Comparison of ENCODE assay signal across 1 cellular context in genomic region chr16:58025351-58026138, GRCh38.
TF ChIP-seq lines count a peak whose summit lies in the region.

Gene MMP15, plus strand, starts transcription at chr16:58025754. Its CDS starts 597 bp downstream, at chr16:58026351.

TF ChIP-seq in HepG2, 621 proteins besides CTCF, POLR2A, EP300 and RAD21 (continued from another document and continues in another):
- TF ChIP-seq, protein P1, sequence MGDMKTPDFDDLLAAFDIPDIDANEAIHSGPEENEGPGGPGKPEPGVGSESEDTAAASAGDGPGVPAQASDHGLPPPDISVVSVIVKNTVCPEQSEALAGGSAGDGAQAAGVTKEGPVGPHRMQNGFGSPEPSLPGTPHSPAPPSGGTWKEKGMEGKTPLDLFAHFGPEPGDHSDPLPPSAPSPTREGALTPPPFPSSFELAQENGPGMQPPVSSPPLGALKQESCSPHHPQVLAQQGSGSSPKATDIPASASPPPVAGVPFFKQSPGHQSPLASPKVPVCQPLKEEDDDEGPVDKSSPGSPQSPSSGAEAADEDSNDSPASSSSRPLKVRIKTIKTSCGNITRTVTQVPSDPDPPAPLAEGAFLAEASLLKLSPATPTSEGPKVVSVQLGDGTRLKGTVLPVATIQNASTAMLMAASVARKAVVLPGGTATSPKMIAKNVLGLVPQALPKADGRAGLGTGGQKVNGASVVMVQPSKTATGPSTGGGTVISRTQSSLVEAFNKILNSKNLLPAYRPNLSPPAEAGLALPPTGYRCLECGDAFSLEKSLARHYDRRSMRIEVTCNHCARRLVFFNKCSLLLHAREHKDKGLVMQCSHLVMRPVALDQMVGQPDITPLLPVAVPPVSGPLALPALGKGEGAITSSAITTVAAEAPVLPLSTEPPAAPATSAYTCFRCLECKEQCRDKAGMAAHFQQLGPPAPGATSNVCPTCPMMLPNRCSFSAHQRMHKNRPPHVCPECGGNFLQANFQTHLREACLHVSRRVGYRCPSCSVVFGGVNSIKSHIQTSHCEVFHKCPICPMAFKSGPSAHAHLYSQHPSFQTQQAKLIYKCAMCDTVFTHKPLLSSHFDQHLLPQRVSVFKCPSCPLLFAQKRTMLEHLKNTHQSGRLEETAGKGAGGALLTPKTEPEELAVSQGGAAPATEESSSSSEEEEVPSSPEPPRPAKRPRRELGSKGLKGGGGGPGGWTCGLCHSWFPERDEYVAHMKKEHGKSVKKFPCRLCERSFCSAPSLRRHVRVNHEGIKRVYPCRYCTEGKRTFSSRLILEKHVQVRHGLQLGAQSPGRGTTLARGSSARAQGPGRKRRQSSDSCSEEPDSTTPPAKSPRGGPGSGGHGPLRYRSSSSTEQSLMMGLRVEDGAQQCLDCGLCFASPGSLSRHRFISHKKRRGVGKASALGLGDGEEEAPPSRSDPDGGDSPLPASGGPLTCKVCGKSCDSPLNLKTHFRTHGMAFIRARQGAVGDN (CRISPR knock-in tag; IDR thresholded peaks at IDR 0.05) = no peak
- TF ChIP-seq ZNF839 (CRISPR knock-in tag; IDR thresholded peaks at IDR 0.05; ENCODE audit: borderline replicate concordance) (no peak), IRX3 (CRISPR knock-in tag; IDR thresholded peaks at IDR 0.05; ENCODE audit: borderline replicate concordance, low read depth) (no peak), TAF15 (IDR thresholded peaks at IDR 0.05; ENCODE audit: low read depth, low read length, poor library complexity, severe bottlenecking) (no peak), ZBTB3 (CRISPR knock-in tag; IDR thresholded peaks at IDR 0.05; ENCODE audit: borderline replicate concordance, low read depth) (no peak), ZNF205 (CRISPR knock-in tag; IDR thresholded peaks at IDR 0.05) (peak; percentile 45; the same call in 1 of the 2 replicates), NCOA2 (CRISPR knock-in tag; IDR thresholded peaks at IDR 0.05) (peak; percentile 32; the same call in 1 of the 2 replicates), ZNF557 (CRISPR knock-in tag; IDR thresholded peaks at IDR 0.05) (peak; percentile 26; the same call in 1 of the 2 replicates), ZNF468 (CRISPR knock-in tag; IDR thresholded peaks at IDR 0.05) (0 out of 2 replicates have a peak, but pooled peaks have one; percentile 55), RBM39 (IDR thresholded peaks at IDR 0.05; ENCODE audit: low read depth, low read length, poor library complexity, severe bottlenecking) (no peak), ZNF569 (CRISPR knock-in tag; IDR thresholded peaks at IDR 0.05; ENCODE audit: borderline replicate concordance) (peak; percentile 57; the same call in 1 of the 2 replicates), RBAK (CRISPR knock-in tag; IDR thresholded peaks at IDR 0.05) (no peak), PTBP1 (IDR thresholded peaks at IDR 0.05; ENCODE audit: low read depth, low read length, poor library complexity, severe bottlenecking) (no peak), CEBPZ (IDR thresholded peaks at IDR 0.05; ENCODE audit: low read length) (no peak), RAD51 (IDR thresholded peaks at IDR 0.05; ENCODE audit: borderline replicate concordance) (no peak), POLR2AphosphoS2 (IDR thresholded peaks at IDR 0.05; ENCODE audit: low read depth, low read length) (no peak), TOE1 (CRISPR knock-in tag; IDR thresholded peaks at IDR 0.05) (no peak), GTF3A (CRISPR knock-in tag; conservative IDR thresholded peaks at IDR 0.05) (no peak), PRPF4 (IDR thresholded peaks at IDR 0.05; ENCODE audit: low read depth, low read length, poor library complexity, severe bottlenecking) (no peak), HNRNPK (IDR thresholded peaks at IDR 0.05; ENCODE audit: low read depth, low read length, poor library complexity, severe bottlenecking) (peak; percentile 62), SMYD3 (CRISPR knock-in tag; IDR thresholded peaks at IDR 0.05) (no peak), FOXK2 (IDR thresholded peaks at IDR 0.05) (no peak), HOXA3 (CRISPR knock-in tag; IDR thresholded peaks at IDR 0.05) (peak; percentile 71; the same call in 1 of the 2 replicates), ZNF784 (CRISPR knock-in tag; IDR thresholded peaks at IDR 0.05; ENCODE audit: borderline replicate concordance) (no peak; the same call in 1 of the 2 replicates), DMTF1 (CRISPR knock-in tag; IDR thresholded peaks at IDR 0.05) (no peak), ISL2 (CRISPR knock-in tag; IDR thresholded peaks at IDR 0.05) (no peak; the same call in 1 of the 2 replicates), ISX (CRISPR knock-in tag; conservative IDR thresholded peaks at IDR 0.05) (peak; percentile 91; the same call in 1 of the 2 replicates), RFXANK (CRISPR knock-in tag; IDR thresholded peaks at IDR 0.05) (no peak), NCOR1 (IDR thresholded peaks at IDR 0.05; ENCODE audit: borderline replicate concordance, low read length) (peak; percentile 46; the same call in 1 of the 2 replicates)
- TF ChIP-seq, protein P2, sequence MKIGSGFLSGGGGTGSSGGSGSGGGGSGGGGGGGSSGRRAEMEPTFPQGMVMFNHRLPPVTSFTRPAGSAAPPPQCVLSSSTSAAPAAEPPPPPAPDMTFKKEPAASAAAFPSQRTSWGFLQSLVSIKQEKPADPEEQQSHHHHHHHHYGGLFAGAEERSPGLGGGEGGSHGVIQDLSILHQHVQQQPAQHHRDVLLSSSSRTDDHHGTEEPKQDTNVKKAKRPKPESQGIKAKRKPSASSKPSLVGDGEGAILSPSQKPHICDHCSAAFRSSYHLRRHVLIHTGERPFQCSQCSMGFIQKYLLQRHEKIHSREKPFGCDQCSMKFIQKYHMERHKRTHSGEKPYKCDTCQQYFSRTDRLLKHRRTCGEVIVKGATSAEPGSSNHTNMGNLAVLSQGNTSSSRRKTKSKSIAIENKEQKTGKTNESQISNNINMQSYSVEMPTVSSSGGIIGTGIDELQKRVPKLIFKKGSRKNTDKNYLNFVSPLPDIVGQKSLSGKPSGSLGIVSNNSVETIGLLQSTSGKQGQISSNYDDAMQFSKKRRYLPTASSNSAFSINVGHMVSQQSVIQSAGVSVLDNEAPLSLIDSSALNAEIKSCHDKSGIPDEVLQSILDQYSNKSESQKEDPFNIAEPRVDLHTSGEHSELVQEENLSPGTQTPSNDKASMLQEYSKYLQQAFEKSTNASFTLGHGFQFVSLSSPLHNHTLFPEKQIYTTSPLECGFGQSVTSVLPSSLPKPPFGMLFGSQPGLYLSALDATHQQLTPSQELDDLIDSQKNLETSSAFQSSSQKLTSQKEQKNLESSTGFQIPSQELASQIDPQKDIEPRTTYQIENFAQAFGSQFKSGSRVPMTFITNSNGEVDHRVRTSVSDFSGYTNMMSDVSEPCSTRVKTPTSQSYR (CRISPR knock-in tag; IDR thresholded peaks at IDR 0.05; ENCODE audit: borderline replicate concordance) = peak; percentile 60
- TF ChIP-seq, protein P3, sequence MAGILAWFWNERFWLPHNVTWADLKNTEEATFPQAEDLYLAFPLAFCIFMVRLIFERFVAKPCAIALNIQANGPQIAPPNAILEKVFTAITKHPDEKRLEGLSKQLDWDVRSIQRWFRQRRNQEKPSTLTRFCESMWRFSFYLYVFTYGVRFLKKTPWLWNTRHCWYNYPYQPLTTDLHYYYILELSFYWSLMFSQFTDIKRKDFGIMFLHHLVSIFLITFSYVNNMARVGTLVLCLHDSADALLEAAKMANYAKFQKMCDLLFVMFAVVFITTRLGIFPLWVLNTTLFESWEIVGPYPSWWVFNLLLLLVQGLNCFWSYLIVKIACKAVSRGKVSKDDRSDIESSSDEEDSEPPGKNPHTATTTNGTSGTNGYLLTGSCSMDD (CRISPR knock-in tag; IDR thresholded peaks at IDR 0.05) = no peak
- TF ChIP-seq, protein P4, sequence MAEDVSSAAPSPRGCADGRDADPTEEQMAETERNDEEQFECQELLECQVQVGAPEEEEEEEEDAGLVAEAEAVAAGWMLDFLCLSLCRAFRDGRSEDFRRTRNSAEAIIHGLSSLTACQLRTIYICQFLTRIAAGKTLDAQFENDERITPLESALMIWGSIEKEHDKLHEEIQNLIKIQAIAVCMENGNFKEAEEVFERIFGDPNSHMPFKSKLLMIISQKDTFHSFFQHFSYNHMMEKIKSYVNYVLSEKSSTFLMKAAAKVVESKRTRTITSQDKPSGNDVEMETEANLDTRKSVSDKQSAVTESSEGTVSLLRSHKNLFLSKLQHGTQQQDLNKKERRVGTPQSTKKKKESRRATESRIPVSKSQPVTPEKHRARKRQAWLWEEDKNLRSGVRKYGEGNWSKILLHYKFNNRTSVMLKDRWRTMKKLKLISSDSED (CRISPR knock-in tag; IDR thresholded peaks at IDR 0.05) = no peak
- TF ChIP-seq, protein P5, sequence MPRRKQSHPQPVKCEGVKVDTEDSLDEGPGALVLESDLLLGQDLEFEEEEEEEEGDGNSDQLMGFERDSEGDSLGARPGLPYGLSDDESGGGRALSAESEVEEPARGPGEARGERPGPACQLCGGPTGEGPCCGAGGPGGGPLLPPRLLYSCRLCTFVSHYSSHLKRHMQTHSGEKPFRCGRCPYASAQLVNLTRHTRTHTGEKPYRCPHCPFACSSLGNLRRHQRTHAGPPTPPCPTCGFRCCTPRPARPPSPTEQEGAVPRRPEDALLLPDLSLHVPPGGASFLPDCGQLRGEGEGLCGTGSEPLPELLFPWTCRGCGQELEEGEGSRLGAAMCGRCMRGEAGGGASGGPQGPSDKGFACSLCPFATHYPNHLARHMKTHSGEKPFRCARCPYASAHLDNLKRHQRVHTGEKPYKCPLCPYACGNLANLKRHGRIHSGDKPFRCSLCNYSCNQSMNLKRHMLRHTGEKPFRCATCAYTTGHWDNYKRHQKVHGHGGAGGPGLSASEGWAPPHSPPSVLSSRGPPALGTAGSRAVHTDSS (CRISPR knock-in tag; conservative IDR thresholded peaks at IDR 0.05) = no peak
- TF ChIP-seq, protein P6, sequence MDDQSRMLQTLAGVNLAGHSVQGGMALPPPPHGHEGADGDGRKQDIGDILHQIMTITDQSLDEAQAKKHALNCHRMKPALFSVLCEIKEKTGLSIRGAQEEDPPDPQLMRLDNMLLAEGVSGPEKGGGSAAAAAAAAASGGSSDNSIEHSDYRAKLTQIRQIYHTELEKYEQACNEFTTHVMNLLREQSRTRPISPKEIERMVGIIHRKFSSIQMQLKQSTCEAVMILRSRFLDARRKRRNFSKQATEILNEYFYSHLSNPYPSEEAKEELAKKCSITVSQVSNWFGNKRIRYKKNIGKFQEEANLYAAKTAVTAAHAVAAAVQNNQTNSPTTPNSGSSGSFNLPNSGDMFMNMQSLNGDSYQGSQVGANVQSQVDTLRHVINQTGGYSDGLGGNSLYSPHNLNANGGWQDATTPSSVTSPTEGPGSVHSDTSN (CRISPR knock-in tag; IDR thresholded peaks at IDR 0.05; ENCODE audit: borderline replicate concordance) = no peak; the same call in 1 of the 2 replicates
- TF ChIP-seq, protein P7, sequence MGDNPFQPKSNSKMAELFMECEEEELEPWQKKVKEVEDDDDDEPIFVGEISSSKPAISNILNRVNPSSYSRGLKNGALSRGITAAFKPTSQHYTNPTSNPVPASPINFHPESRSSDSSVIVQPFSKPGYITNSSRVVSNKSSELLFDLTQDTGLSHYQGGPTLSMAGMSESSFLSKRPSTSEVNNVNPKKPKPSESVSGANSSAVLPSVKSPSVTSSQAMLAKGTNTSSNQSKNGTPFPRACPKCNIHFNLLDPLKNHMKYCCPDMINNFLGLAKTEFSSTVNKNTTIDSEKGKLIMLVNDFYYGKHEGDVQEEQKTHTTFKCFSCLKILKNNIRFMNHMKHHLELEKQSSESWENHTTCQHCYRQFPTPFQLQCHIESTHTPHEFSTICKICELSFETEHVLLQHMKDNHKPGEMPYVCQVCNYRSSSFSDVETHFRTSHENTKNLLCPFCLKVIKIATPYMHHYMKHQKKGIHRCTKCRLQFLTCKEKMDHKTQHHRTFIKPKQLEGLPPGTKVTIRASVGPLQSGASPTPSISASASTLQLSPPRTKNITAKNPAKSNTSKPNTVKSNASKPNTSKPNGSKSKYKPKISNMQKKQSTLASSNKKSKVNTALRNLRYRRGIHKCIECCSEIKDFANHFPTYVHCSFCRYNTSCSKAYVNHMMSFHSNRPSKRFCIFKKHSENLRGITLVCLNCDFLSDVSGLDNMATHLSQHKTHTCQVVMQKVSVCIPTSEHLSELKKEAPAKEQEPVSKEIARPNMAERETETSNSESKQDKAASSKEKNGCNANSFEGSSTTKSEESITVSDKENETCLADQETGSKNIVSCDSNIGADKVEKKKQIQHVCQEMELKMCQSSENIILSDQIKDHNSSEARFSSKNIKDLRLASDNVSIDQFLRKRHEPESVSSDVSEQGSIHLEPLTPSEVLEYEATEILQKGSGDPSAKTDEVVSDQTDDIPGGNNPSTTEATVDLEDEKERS (CRISPR knock-in tag; IDR thresholded peaks at IDR 0.05) = 0 out of 2 replicates have a peak, but pooled peaks have one; percentile 13
